Comparison of ENCODE assay signal across 18 cellular contexts in genomic region chr12:75646329-75646940, GRCh38.
"Had no signal": no experiment of that assay in that cellular context is flagged by ENCODE, and none has a peak within 500 bp of the region (broad histone marks: within the 10 kb centered on the region; RNA-seq: fewer than 3 reads in every experiment).

No MANE protein-coding gene starts in this region.

- H3K27me3 ChIP-seq: adrenal gland, esophagus muscularis mucosa, neutrophil, transverse colon, vagina had no signal

- H3K4me1 Mint-ChIP-seq: naive B cell had no signal

- H3K27ac Mint-ChIP-seq: activated CD4-positive, alpha-beta memory T cell treated with anti-CD3 and anti-CD28 coated beads, Interleukin-2, amount 10 ng/mL, durations not matched to agents 7 days and 5 days; activated naive CD4-positive, alpha-beta T cell treated with anti-CD3 and anti-CD28 coated beads, Interleukin-2, amount 50 U/mL, for 24 hours; activated T-cell treated with anti-CD3 and anti-CD28 coated beads, Interleukin-2, amount 50 U/mL, for 24 hours; naive B cell; WTC11 had no signal

- H3K9me3 Mint-ChIP-seq: activated CD4-positive, alpha-beta memory T cell treated with anti-CD3 and anti-CD28 coated beads, Interleukin-2, amount 10 ng/mL, durations not matched to agents 7 days and 5 days; activated naive CD4-positive, alpha-beta T cell treated with anti-CD3 and anti-CD28 coated beads, Interleukin-2, amount 50 U/mL, for 24 hours; activated T-cell treated with anti-CD3 and anti-CD28 coated beads, Interleukin-2, amount 50 U/mL, for 24 hours had no signal

- H3K4me3 ChIP-seq: adrenal gland, esophagus muscularis mucosa, skin epidermis, transverse colon, vagina had no signal

- H3K27ac ChIP-seq: adrenal gland, esophagus muscularis mucosa, neutrophil, skin epidermis, transverse colon, vagina had no signal

- ATAC-seq: stimulated activated naive CD8-positive, alpha-beta T cell treated with anti-CD3 and anti-CD28 coated beads, Interleukin-15, Interleukin-2, amounts not matched to agents 100 U/mL and 50 U/mL, for 24 hours; WTC11 had no signal

- H3K36me3 Mint-ChIP-seq: activated naive CD4-positive, alpha-beta T cell treated with anti-CD3 and anti-CD28 coated beads, Interleukin-2, amount 50 U/mL, for 24 hours; naive B cell; WTC11 had no signal

- H3K4me1 ChIP-seq: adrenal gland, esophagus muscularis mucosa, transverse colon had no signal

- H3K36me3 ChIP-seq: adrenal gland, esophagus muscularis mucosa, neutrophil, transverse colon, vagina had no signal

- H3K9me3 ChIP-seq: adrenal gland, esophagus muscularis mucosa, neutrophil, transverse colon, vagina had no signal

- H3K4me3 Mint-ChIP-seq: activated CD4-positive, alpha-beta memory T cell treated with anti-CD3 and anti-CD28 coated beads, Interleukin-2, amount 10 ng/mL, durations not matched to agents 7 days and 5 days; activated naive CD4-positive, alpha-beta T cell treated with anti-CD3 and anti-CD28 coated beads, Interleukin-2, amount 50 U/mL, for 24 hours; activated T-cell treated with anti-CD3 and anti-CD28 coated beads, Interleukin-2, amount 50 U/mL, for 24 hours; naive B cell; WTC11 had no signal

- DNase-seq: activated CD4-positive, alpha-beta memory T cell treated with anti-CD3 and anti-CD28 coated beads, Interleukin-2, amount 10 ng/mL, durations not matched to agents 7 days and 5 days; activated CD4-positive, alpha-beta T cell treated with anti-CD3 and anti-CD28 coated beads for 4 hours; activated effector memory CD4-positive, alpha-beta T cell treated with anti-CD3 and anti-CD28 coated beads, Interleukin-2, amount 50 U/mL, for 16 hours; activated T-cell treated with anti-CD3 and anti-CD28 coated beads, Interleukin-2, amount 50 U/mL, for 24 hours; adrenal gland; hypothalamus; midbrain; naive B cell; retina; stimulated activated CD4-positive, alpha-beta T cell treated with anti-CD3 and anti-CD28 coated beads, Interleukin-4, amount 100 ng/mL, for 24 hours; stimulated activated naive CD8-positive, alpha-beta T cell treated with anti-CD3 and anti-CD28 coated beads, Interleukin-15, Interleukin-2, amounts not matched to agents 100 U/mL and 50 U/mL, for 24 hours; transverse colon had no signal
